17 cellular contexts compared by ENCODE assay signal in genomic region chr5:64347308-64347707, GRCh38.
DNase-seq lines count a peak whose midpoint lies in the region; ATAC-seq, FAIRE-seq and TF ChIP-seq lines count a peak whose summit lies in the region.
"Had no signal": no experiment of that assay in that cellular context is flagged by ENCODE, and none has a peak within 500 bp of the region (broad histone marks: within the 10 kb centered on the region; RNA-seq: fewer than 3 reads in every experiment).

No MANE protein-coding gene starts in this region.

- H3K4me3 ChIP-seq in HepG2 (replicated peaks in 1 of 3; ENCODE audit: insufficient read depth in 1 of 3, low read depth in 2 of 3, low read length in 3 of 3), result no peak overlapping the region
- H3K4me3 ChIP-seq: A549, K562 had no signal

- TF ChIP-seq EP300 in HepG2 (IDR thresholded peaks at IDR 0.05; ENCODE audit: low read depth in 2 of 2, low read length in 2 of 2) (no peak), HepG2 (CRISPR knock-in tag; IDR thresholded peaks at IDR 0.05; ENCODE audit: borderline replicate concordance) (no peak)

- TF ChIP-seq RAD21 in HepG2 (CRISPR knock-in tag; IDR thresholded peaks at IDR 0.05), result no peak

- CTCF ChIA-PET in HepG2 (lab: Yijun Ruan, JAX; ENCODE audit: low intra/inter-chr PET ratio, low total read pairs), result no interaction called here

- no peaks in the 10 kb centered on the region for H3K4me1 ChIP-seq in HepG2 (ENCODE audit: insufficient read depth, low read length)
- H3K4me1 ChIP-seq: A549 had no signal

- no peak overlapping the region for H3K9ac ChIP-seq in HepG2 (ENCODE audit: insufficient read depth, low read depth, low read length)

- in situ Hi-C loops in HepG2 (cut with HindIII; ENCODE audit: extremely low pct_ligation_motif_present, low pct_unique_long_range_greater_than_20kb), result no loop called here

- no TSS peak for BruUV-seq in HepG2 (replicated peaks; lab: Mats Ljungman, UMichigan)

- TF ChIP-seq POLR2A in HepG2 (IDR thresholded peaks at IDR 0.05; ENCODE audit: insufficient read depth in 1 of 2, low read depth in 2 of 2, low read length in 2 of 2), result no peak

- FAIRE-seq in HepG2 (lab: Jason Lieb, UNC), result no peak
- FAIRE-seq: A549, GM12892, K562 had no signal

- no peak overlapping the region for H3K27ac ChIP-seq in HepG2 (ENCODE audit: extremely low read length, insufficient read depth, low read length)
- H3K27ac ChIP-seq: A549 had no signal

- TF ChIP-seq CTCF in brain (conservative IDR thresholded peaks at IDR 0.05), result peak; percentile 25 to 32
- TF ChIP-seq CTCF in HepG2 (CRISPR knock-in tag; IDR thresholded peaks at IDR 0.05), result no peak

- POLR2A ChIA-PET in HepG2 (lab: Yijun Ruan, JAX), result no interaction called here

- no peaks in the 10 kb centered on the region for H3K36me3 ChIP-seq in HepG2 (replicated peaks in 1 of 2; ENCODE audit: control insufficient read depth in 1 of 2, insufficient read depth in 2 of 2, low read length in 2 of 2)

- H3K27me3 Mint-ChIP-seq in brain, result no peaks in the 10 kb centered on the region
- H3K27me3 Mint-ChIP-seq: CD4-positive, alpha-beta memory T cell; stimulated activated naive CD8-positive, alpha-beta T cell treated with anti-CD3 and anti-CD28 coated beads, Interleukin-15, amount 100 ng/mL, for 72 hours had no signal

- no peak overlapping the region for H3K4me2 ChIP-seq in HepG2 (ENCODE audit: low read depth, low read length)
- H3K4me2 ChIP-seq: A549 had no signal

- DNase-seq in NCI-H345 (lab: John Stamatoyannopoulos, UW), result peak; percentile 10
- DNase-seq in NCI-H345 treated with DMSO at 0.1 percent for 48 hours (lab: John Stamatoyannopoulos, UW; ENCODE audit: unreplicated experiment), result no peak
- peak; percentile 12 for DNase-seq in NAMALWA (ENCODE audit: low spot score)
- DNase-seq in myocyte (ENCODE audit: low read depth), result peak; percentile 12
- no peak for DNase-seq in NCI-H2029 treated with DMSO at 0.1 percent for 48 hours (lab: John Stamatoyannopoulos, UW)
- DNase-seq in activated CD8-positive, alpha-beta memory T cell treated with anti-CD3 and anti-CD28 coated beads for 24 hours, result no peak
- no peak for DNase-seq in HepG2 (ENCODE audit: low spot score)
- DNase-seq: activated CD8-positive, alpha-beta memory T cell treated with anti-CD3 and anti-CD28 coated beads, Interleukin-2, amount 50 U/mL, for 4 hours; CD4-positive, alpha-beta memory T cell; hippocampal formation; NCI-H146; stimulated activated naive CD8-positive, alpha-beta T cell treated with anti-CD3 and anti-CD28 coated beads, Interleukin-15, amount 100 ng/mL, for 72 hours; T-helper 2 cell had no signal

- H3K27ac Mint-ChIP-seq in brain, result no peak overlapping the region
- H3K27ac Mint-ChIP-seq: CD4-positive, alpha-beta memory T cell; stimulated activated naive CD8-positive, alpha-beta T cell treated with anti-CD3 and anti-CD28 coated beads, Interleukin-15, amount 100 ng/mL, for 72 hours had no signal

- intact Hi-C loops in HepG2 (cut with micrococcal nuclease; ENCODE audit: unreplicated experiment), result no loop called here

- peaks cover 2 to 22% (median 6%) of the 10 kb centered on the region in 5 experiments for H3K9me3 Mint-ChIP-seq in brain
- H3K9me3 Mint-ChIP-seq: stimulated activated naive CD8-positive, alpha-beta T cell treated with anti-CD3 and anti-CD28 coated beads, Interleukin-15, amount 100 ng/mL, for 72 hours had no signal

- no peaks in the 10 kb centered on the region for H3K4me1 Mint-ChIP-seq in brain
- H3K4me1 Mint-ChIP-seq: CD4-positive, alpha-beta memory T cell; stimulated activated naive CD8-positive, alpha-beta T cell treated with anti-CD3 and anti-CD28 coated beads, Interleukin-15, amount 100 ng/mL, for 72 hours had no signal

- no peak for ATAC-seq in HepG2
- ATAC-seq: A549; K562; stimulated activated naive CD8-positive, alpha-beta T cell treated with anti-CD3 and anti-CD28 coated beads, Interleukin-15, amount 100 ng/mL, for 72 hours had no signal

- no peaks in the 10 kb centered on the region for H4K20me1 ChIP-seq in HepG2 (ENCODE audit: insufficient read depth, low read length)

- no peaks in the 10 kb centered on the region for H3K79me2 ChIP-seq in HepG2 (ENCODE audit: insufficient read depth, low read length)

- H3K9me3 ChIP-seq in HepG2 (ENCODE audit: low read length), result no peaks in the 10 kb centered on the region
- H3K9me3 ChIP-seq: A549 had no signal

- peaks cover 3% of the 10 kb centered on the region for H3K36me3 Mint-ChIP-seq in brain
- H3K36me3 Mint-ChIP-seq: CD4-positive, alpha-beta memory T cell had no signal

- H3K4me3 Mint-ChIP-seq in brain, result no peak overlapping the region
- H3K4me3 Mint-ChIP-seq: CD4-positive, alpha-beta memory T cell; stimulated activated naive CD8-positive, alpha-beta T cell treated with anti-CD3 and anti-CD28 coated beads, Interleukin-15, amount 100 ng/mL, for 72 hours had no signal

- no peak overlapping the region for H2AFZ ChIP-seq in HepG2 (ENCODE audit: low read length)

- no peaks in the 10 kb centered on the region; a peak in 1 of 5 replicates for H3K27me3 ChIP-seq in HepG2 (ENCODE audit: control insufficient read depth in 1 of 2, insufficient read depth in 2 of 2, low read length in 2 of 2)

TF ChIP-seq in HepG2, 621 proteins besides CTCF, POLR2A, EP300 and RAD21 (continues in another document):
- TF ChIP-seq IKZF5 (CRISPR knock-in tag; IDR thresholded peaks at IDR 0.05), result no peak
- no peak for TF ChIP-seq ARID5B (CRISPR knock-in tag; IDR thresholded peaks at IDR 0.05)
- TF ChIP-seq ZNF564 (CRISPR knock-in tag; IDR thresholded peaks at IDR 0.05), result no peak
- TF ChIP-seq RBM22 (optimal IDR thresholded peaks at IDR 0.05; ENCODE audit: low read length), result no peak
- no peak for TF ChIP-seq ZNF530 (CRISPR knock-in tag; IDR thresholded peaks at IDR 0.05; ENCODE audit: low read depth)
- TF ChIP-seq HIC2 (CRISPR knock-in tag; IDR thresholded peaks at IDR 0.05; ENCODE audit: low read depth), result no peak
- TF ChIP-seq CHD4 (IDR thresholded peaks at IDR 0.05; ENCODE audit: borderline replicate concordance, low read length), result no peak
- no peak for TF ChIP-seq SSRP1 (CRISPR knock-in tag; IDR thresholded peaks at IDR 0.05)
- TF ChIP-seq BHLHE40 (IDR thresholded peaks at IDR 0.05; ENCODE audit: low read length), result no peak
- no peak for TF ChIP-seq RARA (CRISPR knock-in tag; IDR thresholded peaks at IDR 0.05)
- TF ChIP-seq ZNF3 (CRISPR knock-in tag; IDR thresholded peaks at IDR 0.05), result no peak
- TF ChIP-seq ZNF777 (CRISPR knock-in tag; IDR thresholded peaks at IDR 0.05), result no peak
- no peak for TF ChIP-seq NR0B2 (CRISPR knock-in tag; IDR thresholded peaks at IDR 0.05)
- TF ChIP-seq ZNF75D (CRISPR knock-in tag; IDR thresholded peaks at IDR 0.05; ENCODE audit: borderline replicate concordance), result no peak

Comparison
In these comparisons a context has a peak if more than half of its experiments do, and no peak if none do; other contexts are left out.
1. DNase-seq: peak in NCI-H345 (single experiment), NAMALWA (single experiment) and myocyte (single experiment); none in NCI-H345 treated with DMSO at 0.1 percent for 48 hours (single experiment), NCI-H2029 treated with DMSO at 0.1 percent for 48 hours (single experiment), activated CD8-positive, alpha-beta memory T cell treated with anti-CD3 and anti-CD28 coated beads for 24 hours (single experiment) and HepG2 (single experiment).